In genomic region chr9:105132576-105132975, GRCh38 we compare ENCODE assay signal across 14 cellular contexts.
DNase-seq lines count a peak whose midpoint lies in the region; ATAC-seq, FAIRE-seq and TF ChIP-seq lines count a peak whose summit lies in the region.
"Had no signal": no experiment of that assay in that cellular context is flagged by ENCODE, and none has a peak within 500 bp of the region (broad histone marks: within the 10 kb centered on the region; RNA-seq: fewer than 3 reads in every experiment).

No MANE protein-coding gene starts in this region.

- H3K36me3 Mint-ChIP-seq in CD8-positive, alpha-beta memory T cell = no peaks in the 10 kb centered on the region
- H3K36me3 Mint-ChIP-seq: IgD-negative memory B cell had no signal

- no peaks in the 10 kb centered on the region for H3K27me3 ChIP-seq in CD8-positive, alpha-beta memory T cell (ENCODE audit: insufficient read depth, low read length, poor library complexity, severe bottlenecking)

- H3K27ac ChIP-seq in CD8-positive, alpha-beta memory T cell (ENCODE audit: low read depth, low read length) = no peak overlapping the region
- H3K27ac ChIP-seq: lower lobe of right lung had no signal

- no peak overlapping the region for H3K27ac Mint-ChIP-seq in CD8-positive, alpha-beta memory T cell
- H3K27ac Mint-ChIP-seq: IgD-negative memory B cell had no signal

- H3K27me3 Mint-ChIP-seq in CD8-positive, alpha-beta memory T cell = no peaks in the 10 kb centered on the region

- H3K4me1 Mint-ChIP-seq in CD8-positive, alpha-beta memory T cell = peaks cover 20 to 24% (median 24%) of the 10 kb centered on the region in 3 donors

- no peak overlapping the region for H3K4me3 ChIP-seq in CD8-positive, alpha-beta memory T cell (ENCODE audit: low read length)
- H3K4me3 ChIP-seq: lower lobe of right lung had no signal

- no peak for ATAC-seq in HG02970 (IDR thresholded peaks at IDR 0.05; ENCODE audit: low FRiP score, unreplicated experiment)
- ATAC-seq: lower lobe of right lung had no signal

- H3K36me3 ChIP-seq in CD8-positive, alpha-beta memory T cell (ENCODE audit: insufficient read depth, low read length) = no peaks in the 10 kb centered on the region
- H3K36me3 ChIP-seq: lower lobe of right lung had no signal

- no peak overlapping the region for H3K4me3 Mint-ChIP-seq in CD8-positive, alpha-beta memory T cell
- H3K4me3 Mint-ChIP-seq: IgD-negative memory B cell had no signal

- DNase-seq in 8988T (peak; percentile 44), H54 (ENCODE audit: insufficient read length, low spot score) (peak; percentile 89), T1000 (lab: John Stamatoyannopoulos, UW) (peak; percentile 57), hepatic stellate cell (ENCODE audit: low spot score) (peak; percentile 68), NCI-H2171 treated with DMSO at 0.1 percent for 48 hours (lab: John Stamatoyannopoulos, UW) (no peak), GM19238 (ENCODE audit: insufficient read length, low spot score) (no peak)
- DNase-seq in CD8-positive, alpha-beta memory T cell = no peak
- DNase-seq: DMS 273 treated with DMSO at 0.1 percent for 48 hours, lower lobe of right lung, NCI-H1436 treated with DMSO at 0.1 percent for 48 hours, NCI-H524 had no signal

- no peaks in the 10 kb centered on the region for H3K9me3 ChIP-seq in CD8-positive, alpha-beta memory T cell (ENCODE audit: low read length)
- H3K9me3 ChIP-seq: lower lobe of right lung had no signal

- peak; percentile 88 for FAIRE-seq in H54 (lab: Jason Lieb, UNC)
- FAIRE-seq: TTC549 had no signal

- POLR2A ChIA-PET in CD8-positive, alpha-beta memory T cell (lab: Charles Lee) = no interaction called here

- TF ChIP-seq POLR2A in H54 (IDR thresholded peaks at IDR 0.05; ENCODE audit: low read depth, low read length) = no peak

- H3K9me3 Mint-ChIP-seq in CD8-positive, alpha-beta memory T cell = no peaks in the 10 kb centered on the region
- H3K9me3 Mint-ChIP-seq: IgD-negative memory B cell had no signal

- CTCF ChIA-PET in CD8-positive, alpha-beta memory T cell (lab: Charles Lee) = no interaction called here

- H3K4me1 ChIP-seq in CD8-positive, alpha-beta memory T cell (ENCODE audit: insufficient read depth, low read length) = peaks cover 30% of the 10 kb centered on the region

Comparison
In these comparisons a context has a peak if more than half of its experiments do, and no peak if none do; other contexts are left out.
1. DNase-seq: peak in 8988T (single experiment), H54 (single experiment), T1000 (single experiment) and hepatic stellate cell (single experiment); none in CD8-positive, alpha-beta memory T cell (0 of 5), NCI-H2171 treated with DMSO at 0.1 percent for 48 hours (single experiment) and GM19238 (single experiment).